Comparison of ENCODE assay signal across 11 cellular contexts in genomic region chr20:24318569-24319352, GRCh38.
"Had no signal": no experiment of that assay in that cellular context is flagged by ENCODE, and none has a peak within 500 bp of the region (broad histone marks: within the 10 kb centered on the region; RNA-seq: fewer than 3 reads in every experiment).

No MANE protein-coding gene starts in this region.

- H3K4me1 Mint-ChIP-seq: memory B cell, neural crest cell had no signal

- H3K4me3 ChIP-seq: ascending aorta, cardiac muscle cell, esophagus squamous epithelium, upper lobe of right lung had no signal

- H3K36me3 ChIP-seq: ascending aorta, cardiac muscle cell, esophagus squamous epithelium, upper lobe of right lung had no signal

- H3K27ac Mint-ChIP-seq: memory B cell had no signal

- H3K36me3 Mint-ChIP-seq: memory B cell had no signal

- H3K27ac ChIP-seq: ascending aorta, cardiac muscle cell, esophagus squamous epithelium, upper lobe of right lung had no signal

- H3K27me3 ChIP-seq: ascending aorta, upper lobe of right lung had no signal

- ATAC-seq: left lobe of liver had no signal

- H3K9me3 ChIP-seq: ascending aorta, esophagus squamous epithelium, upper lobe of right lung had no signal

- H3K4me1 ChIP-seq: ascending aorta, upper lobe of right lung had no signal

- H3K27me3 Mint-ChIP-seq: memory B cell had no signal

- DNase-seq: activated CD4-positive, CD25-positive, alpha-beta regulatory T cell treated with anti-CD3 and anti-CD28 coated beads, Interleukin-2, amount 50 U/mL, for 72 hours; esophagus squamous epithelium; foreskin fibroblast; stimulated activated CD4-positive, alpha-beta T cell treated with anti-CD3 and anti-CD28 coated beads, Interleukin-2, amount 100 ng/mL, for 48 hours; stimulated activated naive CD4-positive, alpha-beta T cell treated with Interleukin-2 at 50 U/mL for 16 hours; upper lobe of right lung had no signal

- H3K4me3 Mint-ChIP-seq: memory B cell, neural crest cell had no signal

- H3K9me3 Mint-ChIP-seq: memory B cell, neural crest cell had no signal
